8 cellular contexts compared by ENCODE assay signal in genomic region chr1:34924759-34925555, GRCh38. TPM values are rescaled to one million over a fixed set of nuclear protein-coding genes. Genes with fewer than 3 reads are reported as not detected.
DNase-seq lines count a peak whose midpoint lies in the region; ATAC-seq and TF ChIP-seq lines count a peak whose summit lies in the region.

No MANE protein-coding gene starts in this region.

- CTCF ChIA-PET in HEK293T (lab: Yijun Ruan, JAX) = no interaction called here

- no peak overlapping the region for H3K23ac ChIP-seq in mesendoderm (ENCODE audit: low read length)

- H2BK120ac ChIP-seq in mesendoderm (ENCODE audit: low read depth, low read length) = no peak overlapping the region

- no peak overlapping the region for H3K9ac ChIP-seq in mesendoderm (ENCODE audit: low read length)

- H4K8ac ChIP-seq in mesendoderm (ENCODE audit: low read depth, low read length) = no peak overlapping the region

- no peak overlapping the region for H3K27ac ChIP-seq in mesendoderm (ENCODE audit: low read depth, low read length)

- H3K4me3 ChIP-seq in mesendoderm (ENCODE audit: low read length) = no peak overlapping the region

- H3K36me3 ChIP-seq in mesendoderm (ENCODE audit: control insufficient read depth, insufficient read depth, low read length) = no peaks in the 10 kb centered on the region

- POLR2A ChIA-PET in HEK293T (lab: Yijun Ruan, JAX) = interaction anchor here (0.8 to 1.2 kb wide), 2 partner anchors 60 to 65 kb away, joined by 3 read pairs; partner anchors contain the start of gene TMEM35B

- no peak overlapping the region for H3K56ac ChIP-seq in mesendoderm (ENCODE audit: low read length)

- no peaks in the 10 kb centered on the region for H3K79me2 ChIP-seq in mesendoderm (ENCODE audit: control insufficient read depth, insufficient read depth, low read length)

- no peaks in the 10 kb centered on the region for H3K27me3 ChIP-seq in mesendoderm (ENCODE audit: insufficient read depth, low read length, poor library complexity)

- peaks cover 3% of the 10 kb centered on the region for H3K4me1 ChIP-seq in mesendoderm (ENCODE audit: control insufficient read depth, low read depth, low read length)

- ATAC-seq in HG02623 (IDR thresholded peaks at IDR 0.05; ENCODE audit: unreplicated experiment) (no peak), GM18909 (IDR thresholded peaks at IDR 0.05; ENCODE audit: poor library complexity, unreplicated experiment) (no peak)

- no peak overlapping the region for H3K4ac ChIP-seq in mesendoderm (ENCODE audit: low read depth, low read length)

- no peak overlapping the region for H3K18ac ChIP-seq in mesendoderm (ENCODE audit: low read length)

- no CpG with 5 or more reads among the region's 16 CpGs for WGBS in mesendoderm (ENCODE audit: extremely low coverage, insufficient coverage, low lambda C conversion rate)

- H3K79me1 ChIP-seq in mesendoderm (ENCODE audit: low read length) = peaks cover 3% of the 10 kb centered on the region

- no peak overlapping the region for H4K5ac ChIP-seq in mesendoderm (ENCODE audit: low read length)

- no peak overlapping the region for H2AK5ac ChIP-seq in mesendoderm (ENCODE audit: low read length)

- H2BK5ac ChIP-seq in mesendoderm (ENCODE audit: low read length) = no peak overlapping the region

- H2BK15ac ChIP-seq in mesendoderm (replicated peaks; ENCODE audit: low read depth) = no peak overlapping the region

- no peak overlapping the region for H3K4me2 ChIP-seq in mesendoderm (ENCODE audit: low read length)

- DNase-seq in 8988T (peak; percentile 77), HEK293T (ENCODE audit: extremely low spot score) (peak; percentile 87), UCSD-AML1 (lab: John Stamatoyannopoulos, UW; ENCODE audit: unreplicated experiment) (peak; percentile 71), dermis blood vessel endothelial cell (peak; percentile 78), mesendoderm (peak; percentile 71), stromal cell of bone marrow (ENCODE audit: low read depth) (peak; percentile 33)

TF ChIP-seq in HEK293T, 16 proteins besides CTCF, POLR2A, EP300 and RAD21:
- TF ChIP-seq BHLHE40 (IDR thresholded peaks at IDR 0.05; ENCODE audit: borderline replicate concordance) (no peak), SP1 (IDR thresholded peaks at IDR 0.05) (no peak), NFRKB (IDR thresholded peaks at IDR 0.05) (no peak), HDGF (IDR thresholded peaks at IDR 0.05; ENCODE audit: borderline replicate concordance) (no peak), LEF1 (IDR thresholded peaks at IDR 0.05; ENCODE audit: borderline replicate concordance) (no peak), ZNF384 (IDR thresholded peaks at IDR 0.05) (no peak)

RNA-seq across cellular contexts. Expression of gene DLGAP3, which starts 4.5 kb away (rescaled TPM):
- total RNA-seq in dermis blood vessel endothelial cell = under 0.01 TPM in 1 of 2 replicates, not detected in the other
- polyA plus RNA-seq in mesendoderm (2013, experiment 1 of 2) = 5.2 TPM
- 5.2 TPM for polyA plus RNA-seq in mesendoderm (2013, experiment 2 of 2)

Comparison
In these comparisons a context has a peak if more than half of its experiments do, and no peak if none do; other contexts are left out.
1. DNase-seq: peak in every context shown above with its lines; median percentile 87 in HEK293T; 78 in dermis blood vessel endothelial cell; 77 in 8988T; 71 in UCSD-AML1; 71 in mesendoderm; 33 in stromal cell of bone marrow.